ENCODE assay signal across 22 cellular contexts in the genomic region with DNA sequence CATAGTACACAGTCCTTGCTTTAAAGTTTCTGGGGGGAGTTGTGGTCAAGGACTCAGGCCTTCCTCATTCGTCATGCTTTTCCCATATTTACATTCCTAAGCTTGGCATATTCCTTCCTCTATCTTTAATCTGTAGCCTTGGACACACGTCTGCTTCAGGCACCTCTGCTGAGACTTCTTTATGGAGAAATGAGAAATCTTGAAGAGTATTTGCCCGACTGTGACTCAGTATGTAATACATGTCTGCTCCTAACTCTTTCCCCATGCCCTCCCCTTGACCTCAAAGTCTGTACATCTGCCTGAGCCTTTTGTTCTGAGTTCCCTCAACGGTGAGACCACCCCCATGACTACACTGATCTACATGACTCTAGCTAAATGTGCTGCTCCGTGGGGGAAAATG.
DNase-seq lines count a peak whose midpoint lies in the region; ATAC-seq lines count a peak whose summit lies in the region.
"Had no signal": no experiment of that assay in that cellular context is flagged by ENCODE, and none has a peak within 500 bp of the region (broad histone marks: within the 10 kb centered on the region; RNA-seq: fewer than 3 reads in every experiment).

No MANE protein-coding gene starts in this region.

- no peaks in the 10 kb centered on the region for H3K36me3 ChIP-seq in BLaER1
- no peaks in the 10 kb centered on the region for H3K36me3 ChIP-seq in SJCRH30

- H3K4me2 ChIP-seq in BLaER1 = peak overlapping the region; percentile 19
- H3K4me2 ChIP-seq: KMS-11 had no signal

- no peak overlapping the region for H3K27ac ChIP-seq in BLaER1
- H3K27ac ChIP-seq in SJCRH30 = peak overlapping the region; percentile 79
- H3K27ac ChIP-seq: KMS-11 had no signal

- no peaks in the 10 kb centered on the region for H4K20me1 ChIP-seq in BLaER1

- no peak overlapping the region for H3K9ac ChIP-seq in BLaER1
- H3K9ac ChIP-seq: KMS-11 had no signal

- H3K4me1 ChIP-seq in BLaER1 (peaks cover 11% of the 10 kb centered on the region), SJCRH30 (peaks cover 14% of the 10 kb centered on the region)

- no peaks in the 10 kb centered on the region for H3K9me3 ChIP-seq in BLaER1
- no peaks in the 10 kb centered on the region for H3K9me3 ChIP-seq in SJCRH30 (replicated peaks)

- ATAC-seq in GM18873 (IDR thresholded peaks at IDR 0.05; ENCODE audit: low FRiP score, unreplicated experiment) (no peak), HG03139 (IDR thresholded peaks at IDR 0.05; ENCODE audit: unreplicated experiment) (no peak)

- DNase-seq in HS-27A (ENCODE audit: low read depth) = peak; percentile 17
- peak; percentile 52 to 65 for DNase-seq in SJCRH30
- DNase-seq in foreskin melanocyte = peak; percentile 22
- DNase-seq in amniotic stem cell (lab: John Stamatoyannopoulos, UW) = no peak
- no peak for DNase-seq in NOMO-1 (lab: John Stamatoyannopoulos, UW; ENCODE audit: unreplicated experiment in 2 of 2)
- DNase-seq: 8988T, AML-193, GF-D8, H9, HFFc6, MV-4-11, NCI-H1105 treated with DMSO at 0.1 percent for 48 hours, NCI-H2029 treated with DMSO at 0.1 percent for 48 hours, NCI-H2171, NCI-H524 treated with DMSO at 0.1 percent for 48 hours, NCI-H82, SHP77 treated with DMSO at 0.1 percent for 48 hours, T-helper 1 cell had no signal

- H3K27me3 ChIP-seq in BLaER1 (no peaks in the 10 kb centered on the region), SJCRH30 (no peaks in the 10 kb centered on the region)

- no peak overlapping the region for H3K4me3 ChIP-seq in BLaER1
- peak overlapping the region; percentile 37 for H3K4me3 ChIP-seq in SJCRH30

Comparison
In these comparisons a context has a peak if more than half of its experiments do, and no peak if none do; other contexts are left out.
1. DNase-seq: peak in HS-27A (single experiment), SJCRH30 (2 of 2) and foreskin melanocyte (single experiment); none in amniotic stem cell (single experiment) and NOMO-1 (0 of 2).